26 cellular contexts compared by ENCODE assay signal in genomic region chr21:44518684-44519083, GRCh38. TPM values are rescaled to one million over a fixed set of nuclear protein-coding genes. Genes with fewer than 3 reads are reported as not detected.
"Had no signal": no experiment of that assay in that cellular context is flagged by ENCODE, and none has a peak within 500 bp of the region (broad histone marks: within the 10 kb centered on the region; RNA-seq: fewer than 3 reads in every experiment).

No MANE protein-coding gene starts in this region.

- H3K9ac ChIP-seq: parathyroid adenoma had no signal

- H3K27me3 Mint-ChIP-seq: activated B cell treated with CpG ODN at 0.5 μM for 24 hours; activated CD4-positive, alpha-beta memory T cell treated with anti-CD3 and anti-CD28 coated beads for 36 hours; stimulated activated naive B cell treated with anti-CD40 and anti-IgM and Interleukin-4, amounts not matched to agents 10 μg/mL and 1 μg/mL and 100 μg/mL, for 72 hours; type B pancreatic cell had no signal

- H3K36me3 Mint-ChIP-seq: activated CD4-positive, alpha-beta memory T cell treated with anti-CD3 and anti-CD28 coated beads for 36 hours; activated naive CD8-positive, alpha-beta T cell treated with anti-CD3 and anti-CD28 coated beads, Interleukin-2, amount 10 ng/mL, durations not matched to agents 7 days and 5 days; natural killer cell; stimulated activated naive B cell treated with anti-CD40 and anti-IgM and Interleukin-4, amounts not matched to agents 10 μg/mL and 1 μg/mL and 100 μg/mL, for 72 hours; type B pancreatic cell had no signal

- H3K27me3 ChIP-seq: right lobe of liver had no signal

- H2AFZ ChIP-seq: parathyroid adenoma had no signal

- H3K9me3 Mint-ChIP-seq: activated B cell treated with CpG ODN at 0.5 μM for 24 hours; activated CD4-positive, alpha-beta memory T cell treated with anti-CD3 and anti-CD28 coated beads for 36 hours; activated naive CD8-positive, alpha-beta T cell treated with anti-CD3 and anti-CD28 coated beads, Interleukin-2, amount 10 ng/mL, durations not matched to agents 7 days and 5 days; dendritic cell treated with granulocyte-macrophage colony-stimulating factor and Interleukin-4, amounts not matched to agents 40 ng/mL and 50 ng/mL, for 4 days; natural killer cell; T-helper 1 cell treated with Interleukin-12 subunit alpha and Interleukin-12 subunit beta and Interleukin-4 antibody, amounts not matched to agents 30 μg/mL and 1 μg/mL, for 36 hours had no signal

- H3K4me3 ChIP-seq: left lung, right lobe of liver, skin epidermis had no signal

- H3K27ac ChIP-seq: left lung, parathyroid adenoma, right lobe of liver, skin epidermis had no signal

- H3K4me1 ChIP-seq: left lung, parathyroid adenoma, right lobe of liver had no signal

- H3K36me3 ChIP-seq: left lung, right lobe of liver had no signal

- H3K9me3 ChIP-seq: right lobe of liver had no signal

- H3K4me1 Mint-ChIP-seq: activated B cell treated with CpG ODN at 0.5 μM for 24 hours; activated naive CD8-positive, alpha-beta T cell treated with anti-CD3 and anti-CD28 coated beads, Interleukin-2, amount 10 ng/mL, durations not matched to agents 7 days and 5 days; stimulated activated naive B cell treated with anti-CD40 and anti-IgM and Interleukin-4, amounts not matched to agents 10 μg/mL and 1 μg/mL and 100 μg/mL, for 72 hours had no signal

- H3K27ac Mint-ChIP-seq: activated B cell treated with CpG ODN at 0.5 μM for 24 hours; activated CD4-positive, alpha-beta memory T cell treated with anti-CD3 and anti-CD28 coated beads for 36 hours; activated naive CD8-positive, alpha-beta T cell treated with anti-CD3 and anti-CD28 coated beads, Interleukin-2, amount 10 ng/mL, durations not matched to agents 7 days and 5 days; dendritic cell treated with granulocyte-macrophage colony-stimulating factor and Interleukin-4, amounts not matched to agents 40 ng/mL and 50 ng/mL, for 4 days; natural killer cell; stimulated activated naive B cell treated with anti-CD40 and anti-IgM and Interleukin-4, amounts not matched to agents 10 μg/mL and 1 μg/mL and 100 μg/mL, for 72 hours; T-helper 1 cell treated with Interleukin-12 subunit alpha and Interleukin-12 subunit beta and Interleukin-4 antibody, amounts not matched to agents 30 μg/mL and 1 μg/mL, for 36 hours; type B pancreatic cell had no signal

- H3K4me3 Mint-ChIP-seq: activated B cell treated with CpG ODN at 0.5 μM for 24 hours; activated CD4-positive, alpha-beta memory T cell treated with anti-CD3 and anti-CD28 coated beads for 36 hours; activated naive CD8-positive, alpha-beta T cell treated with anti-CD3 and anti-CD28 coated beads, Interleukin-2, amount 10 ng/mL, durations not matched to agents 7 days and 5 days; dendritic cell treated with granulocyte-macrophage colony-stimulating factor and Interleukin-4, amounts not matched to agents 40 ng/mL and 50 ng/mL, for 4 days; natural killer cell; stimulated activated naive B cell treated with anti-CD40 and anti-IgM and Interleukin-4, amounts not matched to agents 10 μg/mL and 1 μg/mL and 100 μg/mL, for 72 hours; T-helper 1 cell treated with Interleukin-12 subunit alpha and Interleukin-12 subunit beta and Interleukin-4 antibody, amounts not matched to agents 30 μg/mL and 1 μg/mL, for 36 hours; type B pancreatic cell had no signal

- H3K79me2 ChIP-seq: parathyroid adenoma had no signal

- ATAC-seq: left lung; natural killer cell; right lobe of liver; stimulated activated naive B cell treated with anti-CD40 and anti-IgM and Interleukin-4, amounts not matched to agents 10 μg/mL and 1 μg/mL and 100 μg/mL, for 72 hours had no signal

- DNase-seq: activated B cell treated with CpG ODN at 0.5 μM for 24 hours; activated CD4-positive, alpha-beta memory T cell treated with anti-CD3 and anti-CD28 coated beads for 36 hours; activated CD4-positive, alpha-beta T cell treated with anti-CD3 and anti-CD28 coated beads for 4 hours; activated naive CD4-positive, alpha-beta T cell treated with Interleukin-2 at 50 U/mL for 16 hours; activated T-cell treated with anti-CD3 and anti-CD28 coated beads, Interleukin-2, amount 50 U/mL, for 48 hours; amniotic stem cell; cerebellar nuclear complex; effector CD4-positive, alpha-beta T cell; midbrain; natural killer cell; nucleus accumbens; stimulated activated naive B cell treated with anti-CD40 and anti-IgM and Interleukin-4, amounts not matched to agents 10 μg/mL and 1 μg/mL and 100 μg/mL, for 72 hours; T1000 had no signal

RNA-seq across cellular contexts. Expression of gene KRTAP10-1, which starts 21.3 kb away (rescaled TPM):
- total RNA-seq: activated B cell treated with CpG ODN at 0.5 μM for 24 hours; activated CD4-positive, alpha-beta memory T cell treated with anti-CD3 and anti-CD28 coated beads for 36 hours; activated naive CD8-positive, alpha-beta T cell treated with anti-CD3 and anti-CD28 coated beads, Interleukin-2, amount 10 ng/mL, durations not matched to agents 7 days and 5 days; bronchial epithelial cell; epithelial cell of proximal tubule; fibroblast of villous mesenchyme; kidney epithelial cell; left lung; natural killer cell; right lobe of liver; temporal lobe had no signal

RNA-seq across cellular contexts. Expression of gene KRTAP10-2, which starts 32.6 kb away (rescaled TPM):
- total RNA-seq: activated B cell treated with CpG ODN at 0.5 μM for 24 hours; activated CD4-positive, alpha-beta memory T cell treated with anti-CD3 and anti-CD28 coated beads for 36 hours; activated naive CD8-positive, alpha-beta T cell treated with anti-CD3 and anti-CD28 coated beads, Interleukin-2, amount 10 ng/mL, durations not matched to agents 7 days and 5 days; bronchial epithelial cell; epithelial cell of proximal tubule; fibroblast of villous mesenchyme; kidney epithelial cell; natural killer cell; right lobe of liver; temporal lobe had no signal

RNA-seq across cellular contexts. Expression of gene KRTAP10-3, which starts 39.9 kb away (rescaled TPM):
- total RNA-seq: activated B cell treated with CpG ODN at 0.5 μM for 24 hours; activated CD4-positive, alpha-beta memory T cell treated with anti-CD3 and anti-CD28 coated beads for 36 hours; activated naive CD8-positive, alpha-beta T cell treated with anti-CD3 and anti-CD28 coated beads, Interleukin-2, amount 10 ng/mL, durations not matched to agents 7 days and 5 days; bronchial epithelial cell; epithelial cell of proximal tubule; fibroblast of villous mesenchyme; kidney epithelial cell; left lung; natural killer cell; right lobe of liver; temporal lobe had no signal

RNA-seq across cellular contexts. Expression of gene KRTAP10-4, which starts 54.8 kb away (rescaled TPM):
- total RNA-seq: activated B cell treated with CpG ODN at 0.5 μM for 24 hours; activated CD4-positive, alpha-beta memory T cell treated with anti-CD3 and anti-CD28 coated beads for 36 hours; activated naive CD8-positive, alpha-beta T cell treated with anti-CD3 and anti-CD28 coated beads, Interleukin-2, amount 10 ng/mL, durations not matched to agents 7 days and 5 days; bronchial epithelial cell; epithelial cell of proximal tubule; fibroblast of villous mesenchyme; kidney epithelial cell; left lung; natural killer cell; right lobe of liver; temporal lobe had no signal
